ENCODE assay signal across 8 cellular contexts in genomic region chr6:52995913-52996685, GRCh38. TPM values are rescaled to one million over a fixed set of nuclear protein-coding genes. Genes with fewer than 3 reads are reported as not detected.
DNase-seq lines count a peak whose midpoint lies in the region; ATAC-seq, FAIRE-seq and TF ChIP-seq lines count a peak whose summit lies in the region.

No MANE protein-coding gene starts in this region.

- H3K4me3 Mint-ChIP-seq in T-helper 2 cell treated with Interferon-gamma antibody and Interleukin-4, amounts not matched to agents 5 μg/mL and 100 μg/mL, for 36 hours = peak overlapping the region; percentile 90
- H3K4me3 Mint-ChIP-seq in central memory CD8-positive, alpha-beta T cell = peak overlapping the region; percentile 86

- in situ Hi-C loops in HepG2 (cut with HindIII; ENCODE audit: extremely low pct_ligation_motif_present, low pct_unique_long_range_greater_than_20kb) = no loop called here

- no peak overlapping the region for H3K27ac ChIP-seq in HepG2 (ENCODE audit: extremely low read length, insufficient read depth, low read length)

- H3K36me3 Mint-ChIP-seq in T-helper 2 cell treated with Interferon-gamma antibody and Interleukin-4, amounts not matched to agents 5 μg/mL and 100 μg/mL, for 36 hours (ENCODE audit: low read depth) = peaks cover 6% of the 10 kb centered on the region
- peaks cover 23% of the 10 kb centered on the region for H3K36me3 Mint-ChIP-seq in central memory CD8-positive, alpha-beta T cell (ENCODE audit: insufficient read depth)

- peak; percentile 20 for ATAC-seq in central memory CD8-positive, alpha-beta T cell (replicated peaks; ENCODE audit: extremely low read depth, poor library complexity, severe bottlenecking)
- ATAC-seq in HepG2 (no peak), GM21381 (IDR thresholded peaks at IDR 0.05; ENCODE audit: unreplicated experiment) (no peak), GM19397 (IDR thresholded peaks at IDR 0.05; ENCODE audit: unreplicated experiment) (no peak)

- H4K20me1 ChIP-seq in HepG2 (ENCODE audit: insufficient read depth, low read length) = peaks cover 7% of the 10 kb centered on the region; the same call in 1 of the 2 replicates

- TF ChIP-seq EP300 in HepG2 (IDR thresholded peaks at IDR 0.05; ENCODE audit: low read depth in 2 of 2, low read length in 2 of 2) = no peak
- no peak for TF ChIP-seq EP300 in HepG2 (CRISPR knock-in tag; IDR thresholded peaks at IDR 0.05; ENCODE audit: borderline replicate concordance)

- no TSS peak for BruUV-seq in HepG2 (replicated peaks; lab: Mats Ljungman, UMichigan)

- H3K9me3 Mint-ChIP-seq in T-helper 2 cell treated with Interferon-gamma antibody and Interleukin-4, amounts not matched to agents 5 μg/mL and 100 μg/mL, for 36 hours = no peaks in the 10 kb centered on the region
- H3K9me3 Mint-ChIP-seq in central memory CD8-positive, alpha-beta T cell = no peaks in the 10 kb centered on the region

- H3K27me3 ChIP-seq in HepG2 (ENCODE audit: control insufficient read depth in 1 of 2, insufficient read depth in 2 of 2, low read length in 2 of 2) = no peaks in the 10 kb centered on the region

- H3K9ac ChIP-seq in HepG2 (ENCODE audit: insufficient read depth, low read depth, low read length) = no peak overlapping the region

- peaks cover 10% of the 10 kb centered on the region for H3K27me3 Mint-ChIP-seq in T-helper 2 cell treated with Interferon-gamma antibody and Interleukin-4, amounts not matched to agents 5 μg/mL and 100 μg/mL, for 36 hours (ENCODE audit: low read depth)
- H3K27me3 Mint-ChIP-seq in central memory CD8-positive, alpha-beta T cell = no peaks in the 10 kb centered on the region

- peak overlapping the region; percentile 99 for H3K27ac Mint-ChIP-seq in T-helper 2 cell treated with Interferon-gamma antibody and Interleukin-4, amounts not matched to agents 5 μg/mL and 100 μg/mL, for 36 hours
- H3K27ac Mint-ChIP-seq in central memory CD8-positive, alpha-beta T cell (ENCODE audit: low read depth) = peak overlapping the region; percentile 100

- H3K9me3 ChIP-seq in HepG2 (ENCODE audit: low read length) = no peaks in the 10 kb centered on the region

- POLR2A ChIA-PET in HepG2 (lab: Yijun Ruan, JAX) = interaction anchor here (0.8 to 2.5 kb wide), 12 partner anchors 16 to 798 kb away, joined by 3 to 16 read pairs (median 4); partner anchors contain the start of genes FBXO9 and LRRC1

- no peak overlapping the region for H2AFZ ChIP-seq in HepG2 (ENCODE audit: low read length)

- peak overlapping the region; percentile 83 for H3K4me2 ChIP-seq in HepG2 (ENCODE audit: low read depth, low read length)

- no peak for TF ChIP-seq POLR2A in HepG2 (IDR thresholded peaks at IDR 0.05; ENCODE audit: insufficient read depth in 1 of 2, low read depth in 2 of 2, low read length in 2 of 2)

- no peak for FAIRE-seq in HepG2 (lab: Jason Lieb, UNC)

- no peaks in the 10 kb centered on the region for H3K36me3 ChIP-seq in HepG2 (replicated peaks in 1 of 2; ENCODE audit: control insufficient read depth in 1 of 2, insufficient read depth in 2 of 2, low read length in 2 of 2)

- intact Hi-C loops in HepG2 (cut with micrococcal nuclease; ENCODE audit: unreplicated experiment) = loop anchor here (1.0 to 10.0 kb wide), 9 partner anchors 31 to 711 kb away; partner anchors contain the start of genes MCM3 and TMEM14A

- peak overlapping the region; percentile 34 to 68 (median 57) for H3K4me3 ChIP-seq in HepG2 (replicated peaks in 1 of 3; ENCODE audit: insufficient read depth in 1 of 3, low read depth in 2 of 3, low read length in 3 of 3)

- 9% methylated on average over 21 of the region's 21 CpGs for WGBS in HepG2 (ENCODE audit: low lambda C conversion rate)

- peaks cover 24% of the 10 kb centered on the region for H3K4me1 ChIP-seq in HepG2 (ENCODE audit: insufficient read depth, low read length)

- H3K4me1 Mint-ChIP-seq in T-helper 2 cell treated with Interferon-gamma antibody and Interleukin-4, amounts not matched to agents 5 μg/mL and 100 μg/mL, for 36 hours (ENCODE audit: low read depth) = peaks cover 28% of the 10 kb centered on the region
- peaks cover 26% of the 10 kb centered on the region for H3K4me1 Mint-ChIP-seq in central memory CD8-positive, alpha-beta T cell

- peak; percentile 58 for DNase-seq in DMS114 treated with DMSO at 0.1 percent for 48 hours (lab: John Stamatoyannopoulos, UW; ENCODE audit: unreplicated experiment)
- peak; percentile 91 for DNase-seq in M059J (ENCODE audit: low read depth)
- DNase-seq in T-helper 2 cell treated with Interferon-gamma antibody and Interleukin-4, amounts not matched to agents 5 μg/mL and 100 μg/mL, for 36 hours (ENCODE audit: low spot score) = no peak
- DNase-seq in central memory CD8-positive, alpha-beta T cell (ENCODE audit: low spot score in 2 of 2) = peak; percentile 14 to 23
- DNase-seq in HepG2 (ENCODE audit: low spot score) = peak; percentile 76
- peak; percentile 12 to 33 for DNase-seq in stimulated activated CD8-positive, alpha-beta memory T cell treated with anti-CD3 and anti-CD28 coated beads, Interleukin-7, amount 100 ng/mL, for 4 hours (ENCODE audit: low read depth in 2 of 2)

- TF ChIP-seq RAD21 in HepG2 (CRISPR knock-in tag; IDR thresholded peaks at IDR 0.05) = no peak

- CTCF ChIA-PET in HepG2 (lab: Yijun Ruan, JAX; ENCODE audit: low intra/inter-chr PET ratio, low total read pairs) = interaction anchor here (1.2 to 1.9 kb wide), 2 partner anchors 114 to 488 kb away, joined by 3 to 9 read pairs; no protein-coding TSS in a partner anchor

- peaks cover 4% of the 10 kb centered on the region for H3K79me2 ChIP-seq in HepG2 (ENCODE audit: insufficient read depth, low read length)

- no peak for TF ChIP-seq CTCF in HepG2 (CRISPR knock-in tag; IDR thresholded peaks at IDR 0.05)

TF ChIP-seq in HepG2, 621 proteins besides CTCF, POLR2A, EP300 and RAD21 (continues in another document):
- TF ChIP-seq CERS6 (CRISPR knock-in tag; IDR thresholded peaks at IDR 0.05) (no peak), FOXK2 (IDR thresholded peaks at IDR 0.05) (no peak), ATF7 (IDR thresholded peaks at IDR 0.05) (no peak), ATF7 (CRISPR knock-in tag; IDR thresholded peaks at IDR 0.05) (no peak), U2AF2 (IDR thresholded peaks at IDR 0.05; ENCODE audit: low read depth, low read length) (no peak), ZNF850 (CRISPR knock-in tag; conservative IDR thresholded peaks at IDR 0.05) (0 out of 2 replicates have a peak, but pooled peaks have one; percentile 55), ZNF34 (CRISPR knock-in tag; IDR thresholded peaks at IDR 0.05; ENCODE audit: borderline replicate concordance) (no peak)
- TF ChIP-seq, protein P1, sequence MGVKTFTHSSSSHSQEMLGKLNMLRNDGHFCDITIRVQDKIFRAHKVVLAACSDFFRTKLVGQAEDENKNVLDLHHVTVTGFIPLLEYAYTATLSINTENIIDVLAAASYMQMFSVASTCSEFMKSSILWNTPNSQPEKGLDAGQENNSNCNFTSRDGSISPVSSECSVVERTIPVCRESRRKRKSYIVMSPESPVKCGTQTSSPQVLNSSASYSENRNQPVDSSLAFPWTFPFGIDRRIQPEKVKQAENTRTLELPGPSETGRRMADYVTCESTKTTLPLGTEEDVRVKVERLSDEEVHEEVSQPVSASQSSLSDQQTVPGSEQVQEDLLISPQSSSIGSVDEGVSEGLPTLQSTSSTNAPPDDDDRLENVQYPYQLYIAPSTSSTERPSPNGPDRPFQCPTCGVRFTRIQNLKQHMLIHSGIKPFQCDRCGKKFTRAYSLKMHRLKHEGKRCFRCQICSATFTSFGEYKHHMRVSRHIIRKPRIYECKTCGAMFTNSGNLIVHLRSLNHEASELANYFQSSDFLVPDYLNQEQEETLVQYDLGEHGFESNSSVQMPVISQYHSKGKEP (CRISPR knock-in tag; IDR thresholded peaks at IDR 0.05) = no peak

RNA-seq across cellular contexts. Expression of gene GSTA4, which starts 1.0 kb away (rescaled TPM):
- 26.2 and 28.8 TPM in 2 replicates for total RNA-seq in M059J (2014; rRNA removed; shearing (Covaris generic))
- 53.6 and 70.3 TPM in 2 replicates for total RNA-seq in HepG2 (2016; rRNA removed; fragmentation: Illumina TruSeq; extraction: Trizol)
- total RNA-seq in HepG2 (2016; cell fraction: cytosol; rRNA removed; fragmentation: Illumina TruSeq; extraction: Trizol; ENCODE audit: low read depth) = 9.4 and 12.3 TPM in 2 replicates
- total RNA-seq in HepG2 (2016; cell fraction: insoluble cytoplasmic fraction; rRNA removed; fragmentation: Illumina TruSeq; extraction: Trizol) = 52.2 and 73.2 TPM in 2 replicates
- total RNA-seq in HepG2 (2016; cell fraction: membrane; rRNA removed; fragmentation: Illumina TruSeq; extraction: Trizol) = 19.9 and 21.3 TPM in 2 replicates
- total RNA-seq in HepG2 (2016; cell fraction: nucleus; rRNA removed; fragmentation: Illumina TruSeq; extraction: Trizol) = 30.5 and 33.7 TPM in 2 replicates
- 25.9 and 34.1 TPM in 2 replicates for polyA plus RNA-seq in HepG2 (2011; rRNA removed)
- polyA plus RNA-seq in HepG2 (2011; cell fraction: cytosol; rRNA removed) = 11.9 and 18.2 TPM in 2 replicates
- polyA plus RNA-seq in HepG2 (2011; cell fraction: nucleus; rRNA removed) = 23.0 and 31.9 TPM in 2 replicates
- 21.2 and 30.4 TPM in 2 replicates for polyA plus RNA-seq in HepG2 (2012)
- 9.0 and 11.2 TPM in 2 replicates for polyA plus RNA-seq in HepG2 (2016; cell fraction: cytosol; fragmentation: Illumina TruSeq; extraction: Trizol; ENCODE audit: low read depth)
- 78.1 and 82.8 TPM in 2 replicates for polyA plus RNA-seq in HepG2 (2016; cell fraction: insoluble cytoplasmic fraction; fragmentation: Illumina TruSeq; extraction: Trizol; ENCODE audit: low read depth)
- polyA plus RNA-seq in HepG2 (2016; cell fraction: membrane; fragmentation: Illumina TruSeq; extraction: Trizol; ENCODE audit: low read depth) = 16.5 and 17.2 TPM in 2 replicates
- 59.6 and 59.7 TPM in 2 replicates for polyA plus RNA-seq in HepG2 (2016; cell fraction: nucleus; fragmentation: Illumina TruSeq; extraction: Trizol; ENCODE audit: insufficient read depth, low read depth)
- polyA minus RNA-seq in HepG2 (2011; rRNA and poly(A)+ RNA removed; ENCODE audit: low replicate concordance) = 0.33 and 3.9 TPM in 2 replicates
- 5.7 and 7.4 TPM in 2 replicates for polyA minus RNA-seq in HepG2 (2011; cell fraction: cytosol; rRNA and poly(A)+ RNA removed)
- polyA minus RNA-seq in HepG2 (2011; cell fraction: nucleus; rRNA and poly(A)+ RNA removed) = 8.8 and 12.4 TPM in 2 replicates
